Comparison of ENCODE assay signal across 9 cellular contexts in genomic region chr16:4272114-4272954, GRCh38. TPM values are rescaled to one million over a fixed set of nuclear protein-coding genes. Genes with fewer than 3 reads are reported as not detected.
A peak's percentile ranks its signal among the peaks of the same experiment; 100 is the strongest.
DNase-seq lines count a peak whose midpoint lies in the region; ATAC-seq, FAIRE-seq and TF ChIP-seq lines count a peak whose summit lies in the region.
"Had no signal": no experiment of that assay in that cellular context is flagged by ENCODE, and none has a peak within 500 bp of the region (broad histone marks: within the 10 kb centered on the region; RNA-seq: fewer than 3 reads in every experiment).

No MANE protein-coding gene starts in this region.

- TF ChIP-seq POLR2A in Peyer's patch (IDR thresholded peaks at IDR 0.05), result no peak
- no peak for TF ChIP-seq POLR2A in spleen (IDR thresholded peaks at IDR 0.05)

- H3K9me3 Mint-ChIP-seq in central memory CD8-positive, alpha-beta T cell, result no peaks in the 10 kb centered on the region

- ATAC-seq in HG03108 (IDR thresholded peaks at IDR 0.05; ENCODE audit: unreplicated experiment), result peak; percentile 6
- ATAC-seq in central memory CD8-positive, alpha-beta T cell (replicated peaks; ENCODE audit: extremely low read depth, poor library complexity, severe bottlenecking), result peak; percentile 33

- dilution Hi-C loops in keratinocyte (cut with MboI; ENCODE audit: extremely low pct_ligation_motif_present, low sequenced_read_pairs), result no loop called here

- H3K4me1 ChIP-seq in A673 (ENCODE audit: insufficient read depth, low read length, poor library complexity, severe bottlenecking) (peaks cover 20% of the 10 kb centered on the region), ES-I3 (ENCODE audit: insufficient read depth, low read length) (no peaks in the 10 kb centered on the region; the same call in 1 of the 2 replicates), Peyer's patch (peaks cover 0 to 13% (median 6%) of the 10 kb centered on the region in 4 donors), keratinocyte (ENCODE audit: control insufficient read depth, extremely low read depth, insufficient read depth, low read length) (peaks cover 16% of the 10 kb centered on the region), spleen (peaks cover 10 to 45% (median 20%) of the 10 kb centered on the region in 6 donors)

- CTCF ChIA-PET in A673 (lab: Charles Lee), result interaction anchor here (0.6 to 1.9 kb wide), 7 partner anchors 18 to 582 kb away, joined by 3 to 18 read pairs (median 5); no protein-coding TSS in a partner anchor

- FAIRE-seq in keratinocyte (lab: Jason Lieb, UNC), result no peak

- no peaks in the 10 kb centered on the region for H4K20me1 ChIP-seq in keratinocyte (ENCODE audit: control insufficient read depth, extremely low read depth, insufficient read depth, low read length)

- DNase-seq in A673 (ENCODE audit: low spot score) (peak; percentile 76), Peyer's patch (peak in 2 of 3 donors; percentile 66 to 82), keratinocyte (ENCODE audit: low read depth, low spot score) (no peak), spleen (peak; percentile 93), NCI-H128 (lab: John Stamatoyannopoulos, UW; ENCODE audit: unreplicated experiment) (no peak)
- peak; percentile 23 to 24 for DNase-seq in central memory CD8-positive, alpha-beta T cell (ENCODE audit: low spot score in 2 of 2)

- H3K36me3 Mint-ChIP-seq in central memory CD8-positive, alpha-beta T cell (ENCODE audit: insufficient read depth), result peaks cover 19% of the 10 kb centered on the region

- no peaks in the 10 kb centered on the region for H3K9me1 ChIP-seq in keratinocyte (ENCODE audit: control insufficient read depth, extremely low read depth, insufficient read depth, low read length)

- BruUV-seq in A673 (replicated peaks; lab: Mats Ljungman, UMichigan), result no TSS peak

- H3K4me3 Mint-ChIP-seq in central memory CD8-positive, alpha-beta T cell, result peak overlapping the region; percentile 90

- peaks cover 12% of the 10 kb centered on the region for H3K4me1 Mint-ChIP-seq in central memory CD8-positive, alpha-beta T cell

- H2AFZ ChIP-seq in keratinocyte (ENCODE audit: control insufficient read depth, low read length), result peak overlapping the region; percentile 39

- 0 to 1% (median 1%) methylated on average over 16 to 77 of the region's 79 CpGs for WGBS in spleen, 5 donors

- TF ChIP-seq CTCF in A673 (conservative IDR thresholded peaks at IDR 0.05; ENCODE audit: low read depth, low read length) (no peak), Peyer's patch (IDR thresholded peaks at IDR 0.05) (no peak), keratinocyte (optimal IDR thresholded peaks at IDR 0.05 in 1 of 3, IDR thresholded peaks at IDR 0.05 in 1 of 3, conservative IDR thresholded peaks at IDR 0.05 in 1 of 3; ENCODE audit: extremely low read depth in 1 of 3, insufficient read depth in 2 of 3, low read length in 3 of 3) (no peak), spleen (IDR thresholded peaks at IDR 0.05 in 8 of 11, conservative IDR thresholded peaks at IDR 0.05 in 3 of 11) (peak in 2 of 11 experiments; percentile 2 to 11)

- H3K79me2 ChIP-seq in keratinocyte (ENCODE audit: control insufficient read depth, insufficient read depth, low read length), result peaks cover 37% of the 10 kb centered on the region

- H3K9ac ChIP-seq in ES-I3 (ENCODE audit: low read depth, low read length), result peak overlapping the region; percentile 83
- H3K9ac ChIP-seq in keratinocyte (ENCODE audit: control insufficient read depth, extremely low read depth, insufficient read depth, low read length), result peak overlapping the region; percentile 98

- H3K4me3 ChIP-seq in A673 (ENCODE audit: low read depth, low read length, poor library complexity, severe bottlenecking) (peak overlapping the region; percentile 87), Peyer's patch (peak overlapping the region; percentile 72 to 99 (median 94)), keratinocyte (ENCODE audit: control insufficient read depth in 2 of 3, extremely low read depth in 1 of 3, insufficient read depth in 2 of 3, low read depth in 1 of 3, low read length in 3 of 3) (peak overlapping the region; percentile 76 to 93 (median 88)), spleen (peak overlapping the region; percentile 88 to 100 (median 99))

- POLR2A ChIA-PET in A673 (lab: Charles Lee; ENCODE audit: low non-redundant PET), result no interaction called here

- H3K4me2 ChIP-seq in keratinocyte (ENCODE audit: control insufficient read depth, extremely low read depth, insufficient read depth, low read depth, low read length), result peak overlapping the region; percentile 99

- H3K27ac ChIP-seq in A673 (ENCODE audit: low read depth, low read length, poor library complexity, severe bottlenecking), result peak overlapping the region; percentile 91
- peak overlapping the region; percentile 87 to 99 (median 90) for H3K27ac ChIP-seq in Peyer's patch
- peak overlapping the region; percentile 93 for H3K27ac ChIP-seq in keratinocyte (ENCODE audit: control insufficient read depth, insufficient read depth, low read length)
- peak overlapping the region; percentile 69 to 95 (median 90) for H3K27ac ChIP-seq in spleen

- peak overlapping the region; percentile 96 for H3K27ac Mint-ChIP-seq in central memory CD8-positive, alpha-beta T cell (ENCODE audit: low read depth)

- H3K27me3 ChIP-seq in A673 (replicated peaks; ENCODE audit: insufficient read depth, low read depth, low read length, poor library complexity) (no peaks in the 10 kb centered on the region), Peyer's patch (no peaks in the 10 kb centered on the region), keratinocyte (ENCODE audit: control insufficient read depth, extremely low read depth, insufficient read depth, low read length) (no peaks in the 10 kb centered on the region), spleen (replicated peaks in 1 of 7) (no peaks in the 10 kb centered on the region)

- intact Hi-C loops in A673 (cut with micrococcal nuclease; ENCODE audit: unreplicated experiment), result no loop called here
- intact Hi-C loops in spleen (cut with DNase I; ENCODE audit: low total_unique reads), result no loop called here

- no peaks in the 10 kb centered on the region for H3K27me3 Mint-ChIP-seq in central memory CD8-positive, alpha-beta T cell

- no peaks in the 10 kb centered on the region for H3K36me3 ChIP-seq in A673 (ENCODE audit: insufficient read depth, low read length, poor library complexity, severe bottlenecking)
- no peaks in the 10 kb centered on the region for H3K36me3 ChIP-seq in ES-I3 (ENCODE audit: insufficient read depth, low read length)
- no peaks in the 10 kb centered on the region for H3K36me3 ChIP-seq in Peyer's patch
- peaks cover 0 to 1% of the 10 kb centered on the region in 2 experiments for H3K36me3 ChIP-seq in keratinocyte (ENCODE audit: control insufficient read depth in 2 of 2, extremely low read depth in 1 of 2, insufficient read depth in 2 of 2, low read length in 2 of 2)
- H3K36me3 ChIP-seq in spleen, result no peaks in the 10 kb centered on the region

- no peaks in the 10 kb centered on the region for H3K9me3 ChIP-seq in A673 (ENCODE audit: low read depth, low read length, poor library complexity, severe bottlenecking)
- no peaks in the 10 kb centered on the region for H3K9me3 ChIP-seq in ES-I3 (ENCODE audit: control insufficient read depth, insufficient read depth, low read length)
- no peaks in the 10 kb centered on the region for H3K9me3 ChIP-seq in Peyer's patch
- no peaks in the 10 kb centered on the region for H3K9me3 ChIP-seq in keratinocyte (ENCODE audit: control insufficient read depth, low read depth, low read length)
- H3K9me3 ChIP-seq in spleen, result no peaks in the 10 kb centered on the region

RNA-seq across cellular contexts. Expression of gene TFAP4, which starts 0.5 kb away (rescaled TPM):
- total RNA-seq in A673 (2021) (41.5 and 42.4 TPM in 2 replicates), Peyer's patch (10 to 100 TPM in 1 of 4 donors, 1 to 10 TPM in 3; 7.5 to 20.6 (median 8.9) TPM), spleen (10 to 100 TPM in 4 of 7 donors, 1 to 10 TPM in 3; 8.5 to 14.9 (median 11.0) TPM)
- polyA plus RNA-seq in keratinocyte (4.9 to 9.2 TPM (median 6.7 TPM) in 3 replicates), spleen (10 to 100 TPM in 2 of 3 donors, 1 to 10 TPM in 1; 7.6 to 14.2 (median 11.5) TPM)
- polyA plus RNA-seq in keratinocyte (2011; ENCODE audit: low read depth), result 6.1 TPM
- polyA plus RNA-seq in keratinocyte (2011; cell fraction: cytosol; rRNA removed), result 2.0 and 3.6 TPM in 2 replicates
- polyA plus RNA-seq in keratinocyte (2011; cell fraction: nucleus; rRNA removed), result 3.5 and 4.4 TPM in 2 replicates
- 5.0 and 10.4 TPM in 2 replicates for polyA plus RNA-seq in keratinocyte (2012; ENCODE audit: low replicate concordance)
- polyA minus RNA-seq in keratinocyte, result 7.8 to 17.9 TPM (median 17.2 TPM) in 3 replicates
- 14.8 TPM for polyA minus RNA-seq in keratinocyte (2011; cell fraction: cytosol; rRNA and poly(A)+ RNA removed)
- polyA minus RNA-seq in keratinocyte (2011; cell fraction: nucleus; rRNA and poly(A)+ RNA removed), result 2.0 and 2.8 TPM in 2 replicates

RNA-seq across cellular contexts. Expression of gene SRL, which starts 30.5 kb away (rescaled TPM):
- 0.11 TPM in 1 of 2 replicates, not detected in the other for total RNA-seq in A673 (2021)
- 1 to 10 TPM in 1 of 4 donors, under 1 TPM in 3; 0.35 to 1.7 (median 0.63) TPM for total RNA-seq in Peyer's patch
- polyA plus RNA-seq in keratinocyte, result not detected in 3 replicates
- not detected for polyA plus RNA-seq in keratinocyte (2011; ENCODE audit: low read depth)
- 0.02 TPM in 1 of 2 replicates, not detected in the other for polyA plus RNA-seq in keratinocyte (2011; cell fraction: cytosol; rRNA removed)
- polyA plus RNA-seq in keratinocyte (2011; cell fraction: nucleus; rRNA removed), result not detected in 2 replicates
- 0.03 TPM in 1 of 2 replicates, not detected in the other for polyA plus RNA-seq in keratinocyte (2012; ENCODE audit: low replicate concordance)
- not detected in 3 replicates for polyA minus RNA-seq in keratinocyte
- not detected for polyA minus RNA-seq in keratinocyte (2011; cell fraction: cytosol; rRNA and poly(A)+ RNA removed)
- not detected in 2 replicates for polyA minus RNA-seq in keratinocyte (2011; cell fraction: nucleus; rRNA and poly(A)+ RNA removed)
- 1 to 10 TPM; 2.1 to 5.8 (median 3.8) TPM for total RNA-seq in spleen
- 1 to 10 TPM in 1 of 3 donors, under 1 TPM in 2; 0.57 to 1.8 (median 0.62) TPM for polyA plus RNA-seq in spleen
- total RNA-seq: RPMI7951 had no signal

RNA-seq across cellular contexts. Expression of gene GLIS2, which starts 43.5 kb away (rescaled TPM):
- total RNA-seq in A673 (2021) (10.6 and 15.4 TPM in 2 replicates), Peyer's patch (1 to 10 TPM in 3 of 4 donors, under 1 TPM in 1; 0.35 to 3.3 (median 1.7) TPM), spleen (1 to 10 TPM; 1.8 to 8.4 (median 4.8) TPM)
- polyA plus RNA-seq in keratinocyte (0.63 to 2.3 TPM (median 1.0 TPM) in 3 replicates), spleen (1 to 10 TPM in 2 of 3 donors, under 1 TPM in 1; 0.89 to 2.5 (median 2.0) TPM)
- 1.1 TPM for polyA plus RNA-seq in keratinocyte (2011; ENCODE audit: low read depth)
- polyA plus RNA-seq in keratinocyte (2011; cell fraction: cytosol; rRNA removed), result 1.6 and 3.7 TPM in 2 replicates
- 4.6 and 5.9 TPM in 2 replicates for polyA plus RNA-seq in keratinocyte (2011; cell fraction: nucleus; rRNA removed)
- polyA plus RNA-seq in keratinocyte (2012; ENCODE audit: low replicate concordance), result 2.9 and 5.1 TPM in 2 replicates
- 1.7 to 9.7 TPM (median 1.9 TPM) in 3 replicates for polyA minus RNA-seq in keratinocyte
- polyA minus RNA-seq in keratinocyte (2011; cell fraction: cytosol; rRNA and poly(A)+ RNA removed), result 6.5 TPM
- polyA minus RNA-seq in keratinocyte (2011; cell fraction: nucleus; rRNA and poly(A)+ RNA removed), result 2.2 TPM in 2 replicates

Comparison
In these comparisons a context has a peak if more than half of its experiments do, and no peak if none do; other contexts are left out.
1. DNase-seq: peak in A673 (single experiment), Peyer's patch (2 of 3), central memory CD8-positive, alpha-beta T cell (2 of 2) and spleen (single experiment); none in keratinocyte (single experiment) and NCI-H128 (single experiment).
2. Peak in every context shown above with its lines, with median percentiles within 50 percentile points of each other: H3K27ac ChIP-seq and H3K4me3 ChIP-seq.